ENCODE assay signal across 18 cellular contexts in genomic region chr2:168448980-168449379, GRCh38.
"Had no signal": no experiment of that assay in that cellular context is flagged by ENCODE, and none has a peak within 500 bp of the region (broad histone marks: within the 10 kb centered on the region; RNA-seq: fewer than 3 reads in every experiment).

No MANE protein-coding gene starts in this region.

- H3K36me3 ChIP-seq: esophagus muscularis mucosa, gastrocnemius medialis, heart right ventricle, stomach, thoracic aorta, transverse colon had no signal

- DNase-seq: effector memory CD4-positive, alpha-beta T cell; gastrocnemius medialis; heart right ventricle; hypothalamus; mesendoderm; nephron progenitor cell; right cardiac atrium; small intestine; stimulated activated CD4-positive, alpha-beta T cell treated with anti-CD3 and anti-CD28 coated beads, Interleukin-12 subunit alpha, Interleukin-12 subunit beta, amount 100 ng/mL, for 4 hours; stimulated activated naive CD4-positive, alpha-beta T cell; stomach; substantia nigra; transverse colon had no signal

- ATAC-seq: gastrocnemius medialis, heart right ventricle, right cardiac atrium had no signal

- H3K4me1 ChIP-seq: esophagus muscularis mucosa, gastrocnemius medialis, heart right ventricle, stomach, transverse colon had no signal

- H3K4me3 Mint-ChIP-seq: nephron progenitor cell had no signal

- H3K4me1 Mint-ChIP-seq: nephron progenitor cell had no signal

- FAIRE-seq: endometrium, islet of Langerhans, small intestine had no signal

- H3K27ac Mint-ChIP-seq: nephron progenitor cell had no signal

- H3K4me3 ChIP-seq: esophagus muscularis mucosa, gastrocnemius medialis, heart right ventricle, stomach, thoracic aorta, transverse colon had no signal

- H3K27ac ChIP-seq: epithelial cell of prostate, esophagus muscularis mucosa, gastrocnemius medialis, heart right ventricle, stomach, thoracic aorta, transverse colon had no signal

- H3K9me3 ChIP-seq: gastrocnemius medialis, thoracic aorta had no signal

- H3K27me3 ChIP-seq: esophagus muscularis mucosa, gastrocnemius medialis, heart right ventricle, stomach, transverse colon had no signal
